In genomic region chr22:43136255-43136654, GRCh38 we compare ENCODE assay signal across 9 cellular contexts. TPM values are rescaled to one million over a fixed set of nuclear protein-coding genes. Genes with fewer than 3 reads are reported as not detected.
DNase-seq lines count a peak whose midpoint lies in the region; ATAC-seq, FAIRE-seq and TF ChIP-seq lines count a peak whose summit lies in the region.
"Had no signal": no experiment of that assay in that cellular context is flagged by ENCODE, and none has a peak within 500 bp of the region (broad histone marks: within the 10 kb centered on the region; RNA-seq: fewer than 3 reads in every experiment).

No MANE protein-coding gene starts in this region.

- H3K27ac ChIP-seq in right cardiac atrium (ENCODE audit: low read length): no peak overlapping the region
- no peak overlapping the region for H3K27ac ChIP-seq in small intestine (ENCODE audit: low read depth in 1 of 2, low read length in 1 of 2)
- H3K27ac ChIP-seq in sigmoid colon: no peak overlapping the region
- H3K27ac ChIP-seq: SJSA1 had no signal

- peaks cover 25% of the 10 kb centered on the region for H3K36me3 Mint-ChIP-seq in activated naive CD4-positive, alpha-beta T cell treated with anti-CD3 and anti-CD28 coated beads, Interleukin-2, amount 10 ng/mL, durations not matched to agents 7 days and 5 days

- DNase-seq in ELF-1 (ENCODE audit: low read depth, low spot score) (peak; percentile 77), MV-4-11 (lab: John Stamatoyannopoulos, UW) (peak; percentile 36), right cardiac atrium (peak in 2 of 3 donors; percentile 69 to 76), small intestine (no peak), sigmoid colon (no peak)
- DNase-seq in activated naive CD4-positive, alpha-beta T cell treated with anti-CD3 and anti-CD28 coated beads, Interleukin-2, amount 10 ng/mL, durations not matched to agents 7 days and 5 days: peak; percentile 59
- peak; percentile 34 for DNase-seq in stimulated activated CD8-positive, alpha-beta memory T cell treated with anti-CD3 and anti-CD28 coated beads, Interleukin-4, amount 100 ng/mL, for 24 hours (ENCODE audit: low read depth)

- no peak for TF ChIP-seq EP300 in sigmoid colon (IDR thresholded peaks at IDR 0.05)

- TF ChIP-seq POLR2A in sigmoid colon (IDR thresholded peaks at IDR 0.05): no peak

- no peak overlapping the region for H3K4me3 Mint-ChIP-seq in activated naive CD4-positive, alpha-beta T cell treated with anti-CD3 and anti-CD28 coated beads, Interleukin-2, amount 10 ng/mL, durations not matched to agents 7 days and 5 days

- H3K4me3 ChIP-seq in right cardiac atrium (ENCODE audit: low read length): no peak overlapping the region
- no peak overlapping the region for H3K4me3 ChIP-seq in small intestine (ENCODE audit: low read depth in 1 of 2, low read length in 2 of 2)
- no peak overlapping the region for H3K4me3 ChIP-seq in sigmoid colon
- H3K4me3 ChIP-seq: SJSA1 had no signal

- WGBS in right cardiac atrium: 27% methylated on average over 9 of the region's 9 CpGs
- 39 to 54% (median 47%) methylated on average over 9 of the region's 9 CpGs for WGBS in small intestine, 3 donors
- 43 to 49% methylated on average over 9 of the region's 9 CpGs for WGBS in sigmoid colon, 2 donors

- no peaks in the 10 kb centered on the region for H3K27me3 Mint-ChIP-seq in activated naive CD4-positive, alpha-beta T cell treated with anti-CD3 and anti-CD28 coated beads, Interleukin-2, amount 10 ng/mL, durations not matched to agents 7 days and 5 days

- H3K4me1 Mint-ChIP-seq in activated naive CD4-positive, alpha-beta T cell treated with anti-CD3 and anti-CD28 coated beads, Interleukin-2, amount 10 ng/mL, durations not matched to agents 7 days and 5 days: peaks cover 8% of the 10 kb centered on the region

- peak in 2 of 4 experiments; percentile 23 to 31 for TF ChIP-seq CTCF in sigmoid colon (IDR thresholded peaks at IDR 0.05)

- intact Hi-C loops in right cardiac atrium (cut with DNase I) (no loop called here), sigmoid colon (cut with DNase I) (no loop called here)

- ATAC-seq in right cardiac atrium (peak; percentile 54 to 68), GM19395 (IDR thresholded peaks at IDR 0.05; ENCODE audit: unreplicated experiment) (no peak)

- H3K9me3 Mint-ChIP-seq in activated naive CD4-positive, alpha-beta T cell treated with anti-CD3 and anti-CD28 coated beads, Interleukin-2, amount 10 ng/mL, durations not matched to agents 7 days and 5 days: no peaks in the 10 kb centered on the region

- FAIRE-seq in small intestine (lab: Jason Lieb, UNC): no peak

- H3K27me3 ChIP-seq in right cardiac atrium (ENCODE audit: control insufficient read depth, insufficient read depth): no peaks in the 10 kb centered on the region
- no peaks in the 10 kb centered on the region for H3K27me3 ChIP-seq in small intestine (ENCODE audit: control insufficient read depth in 2 of 2, insufficient read depth in 2 of 2, low read length in 2 of 2)
- no peaks in the 10 kb centered on the region for H3K27me3 ChIP-seq in sigmoid colon
- H3K27me3 ChIP-seq: SJSA1 had no signal

- H3K36me3 ChIP-seq in small intestine (ENCODE audit: control insufficient read depth in 2 of 2, insufficient read depth in 2 of 2, low read length in 2 of 2) (peaks cover 7 to 17% of the 10 kb centered on the region in 2 donors), sigmoid colon (peaks cover 4 to 89% (median 37%) of the 10 kb centered on the region in 4 donors)

- peak overlapping the region; percentile 19 for H3K27ac Mint-ChIP-seq in activated naive CD4-positive, alpha-beta T cell treated with anti-CD3 and anti-CD28 coated beads, Interleukin-2, amount 10 ng/mL, durations not matched to agents 7 days and 5 days

- H3K9me3 ChIP-seq in right cardiac atrium (ENCODE audit: control insufficient read depth, low read length): no peaks in the 10 kb centered on the region
- H3K9me3 ChIP-seq in small intestine (ENCODE audit: control insufficient read depth, low read depth): no peaks in the 10 kb centered on the region
- no peaks in the 10 kb centered on the region for H3K9me3 ChIP-seq in sigmoid colon
- H3K9me3 ChIP-seq: SJSA1 had no signal

- H3K4me1 ChIP-seq in right cardiac atrium (ENCODE audit: control insufficient read depth, insufficient read depth, low read length) (peaks cover 8% of the 10 kb centered on the region), small intestine (ENCODE audit: control insufficient read depth in 2 of 2, insufficient read depth in 1 of 2, low read depth in 1 of 2, low read length in 1 of 2) (no peaks in the 10 kb centered on the region), sigmoid colon (peaks cover 0 to 4% (median 2%) of the 10 kb centered on the region in 4 donors)
- H3K4me1 ChIP-seq: SJSA1 had no signal

- CTCF ChIA-PET in activated naive CD4-positive, alpha-beta T cell treated with anti-CD3 and anti-CD28 coated beads, Interleukin-2, amount 10 ng/mL, durations not matched to agents 7 days and 5 days (lab: Charles Lee): interaction anchor here (1.4 kb wide), 1 partner anchor 23 kb away, joined by 4 read pairs; no protein-coding TSS in a partner anchor

RNA-seq across cellular contexts. Expression of gene MCAT, which starts 6.9 kb away (rescaled TPM):
- total RNA-seq in right cardiac atrium (10 to 100 TPM; 12.5 to 13.8 (median 13.6) TPM), sigmoid colon (10 to 100 TPM; 15.3 to 20.8 (median 17.9) TPM)
- polyA plus RNA-seq in right cardiac atrium (14.5 TPM), small intestine (10 to 100 TPM in 2 of 3 donors, 1 to 10 TPM in 1; 9.8 to 25.7 (median 11.6) TPM), sigmoid colon (10 to 100 TPM; 10.2 to 23.4 (median 14.3) TPM)

RNA-seq across cellular contexts. Expression of gene TSPO, which starts 15.1 kb away (rescaled TPM):
- total RNA-seq in right cardiac atrium (100 to 1,000 TPM in 1 of 4 donors, 10 to 100 TPM in 3; 69.6 to 102 (median 93.0) TPM), sigmoid colon (100 to 1,000 TPM; 126 to 219 (median 157) TPM)
- polyA plus RNA-seq in right cardiac atrium (152 TPM), small intestine (100 to 1,000 TPM; 222 to 375 (median 263) TPM), sigmoid colon (100 to 1,000 TPM; 395 to 513 (median 443) TPM)

RNA-seq across cellular contexts. Expression of gene BIK, which starts 25.7 kb away (rescaled TPM):
- under 1 TPM in 3 of 4 donors, not detected in 1; 0.31 to 0.34 (median 0.32) TPM for total RNA-seq in right cardiac atrium
- polyA plus RNA-seq in right cardiac atrium: 0.52 TPM
- 10 to 100 TPM; 14.7 to 26.2 (median 22.7) TPM for polyA plus RNA-seq in small intestine
- not detected for total RNA-seq in sigmoid colon
- polyA plus RNA-seq in sigmoid colon: 10 to 100 TPM; 29.6 to 39.1 (median 35.4) TPM

RNA-seq across cellular contexts. Expression of gene TTLL1, which starts 47.1 kb away (rescaled TPM):
- total RNA-seq in right cardiac atrium (1 to 10 TPM; 4.2 to 6.8 (median 6.2) TPM), sigmoid colon (1 to 10 TPM; 4.3 to 6.4 (median 5.5) TPM)
- polyA plus RNA-seq in right cardiac atrium (6.0 TPM), small intestine (1 to 10 TPM; 1.1 to 4.2 (median 1.1) TPM), sigmoid colon (1 to 10 TPM; 2.4 to 3.7 (median 3.0) TPM)

RNA-seq across cellular contexts. Expression of gene TTLL12, which starts 50.7 kb away (rescaled TPM):
- 10 to 100 TPM in 3 of 4 donors, 1 to 10 TPM in 1; 6.9 to 11.0 (median 10.5) TPM for total RNA-seq in right cardiac atrium
- polyA plus RNA-seq in right cardiac atrium: 7.8 TPM
- 10 to 100 TPM; 19.7 to 60.6 (median 22.2) TPM for polyA plus RNA-seq in small intestine
- total RNA-seq in sigmoid colon: 10 to 100 TPM; 13.2 to 21.3 (median 16.2) TPM
- polyA plus RNA-seq in sigmoid colon: 100 to 1,000 TPM in 1 of 3 donors, 10 to 100 TPM in 2; 83.5 to 127 (median 99.0) TPM

Comparison
In these comparisons a context has a peak if more than half of its experiments do, and no peak if none do; other contexts are left out.
1. DNase-seq: peak in ELF-1 (single experiment), MV-4-11 (single experiment), activated naive CD4-positive, alpha-beta T cell treated with anti-CD3 and anti-CD28 coated beads, Interleukin-2, amount 10 ng/mL, durations not matched to agents 7 days and 5 days (single experiment), right cardiac atrium (2 of 3) and stimulated activated CD8-positive, alpha-beta memory T cell treated with anti-CD3 and anti-CD28 coated beads, Interleukin-4, amount 100 ng/mL, for 24 hours (single experiment); none in small intestine (single experiment) and sigmoid colon (single experiment).
2. RNA of gene BIK, which starts 25.7 kb away (polyA plus RNA-seq): 29.6 to 39.1 TPM in sigmoid colon and 14.7 to 26.2 TPM in small intestine; 0.52 TPM in right cardiac atrium (single experiment); every median in the first group is over 10 times any median in the second.